Comparison of ENCODE assay signal across 1 cellular context in genomic region chr6:142845624-142846458, GRCh38.
TF ChIP-seq lines count a peak whose summit lies in the region.

No MANE protein-coding gene starts in this region.

TF ChIP-seq in HepG2, 621 proteins besides CTCF, POLR2A, EP300 and RAD21 (continued from another document and continues in another):
- TF ChIP-seq, protein P1, sequence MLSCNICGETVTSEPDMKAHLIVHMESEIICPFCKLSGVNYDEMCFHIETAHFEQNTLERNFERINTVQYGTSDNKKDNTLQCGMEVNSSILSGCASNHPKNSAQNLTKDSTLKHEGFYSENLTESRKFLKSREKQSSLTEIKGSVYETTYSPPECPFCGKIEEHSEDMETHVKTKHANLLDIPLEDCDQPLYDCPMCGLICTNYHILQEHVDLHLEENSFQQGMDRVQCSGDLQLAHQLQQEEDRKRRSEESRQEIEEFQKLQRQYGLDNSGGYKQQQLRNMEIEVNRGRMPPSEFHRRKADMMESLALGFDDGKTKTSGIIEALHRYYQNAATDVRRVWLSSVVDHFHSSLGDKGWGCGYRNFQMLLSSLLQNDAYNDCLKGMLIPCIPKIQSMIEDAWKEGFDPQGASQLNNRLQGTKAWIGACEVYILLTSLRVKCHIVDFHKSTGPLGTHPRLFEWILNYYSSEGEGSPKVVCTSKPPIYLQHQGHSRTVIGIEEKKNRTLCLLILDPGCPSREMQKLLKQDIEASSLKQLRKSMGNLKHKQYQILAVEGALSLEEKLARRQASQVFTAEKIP (CRISPR knock-in tag; IDR thresholded peaks at IDR 0.05; ENCODE audit: borderline replicate concordance): no peak
- TF ChIP-seq, protein P2, sequence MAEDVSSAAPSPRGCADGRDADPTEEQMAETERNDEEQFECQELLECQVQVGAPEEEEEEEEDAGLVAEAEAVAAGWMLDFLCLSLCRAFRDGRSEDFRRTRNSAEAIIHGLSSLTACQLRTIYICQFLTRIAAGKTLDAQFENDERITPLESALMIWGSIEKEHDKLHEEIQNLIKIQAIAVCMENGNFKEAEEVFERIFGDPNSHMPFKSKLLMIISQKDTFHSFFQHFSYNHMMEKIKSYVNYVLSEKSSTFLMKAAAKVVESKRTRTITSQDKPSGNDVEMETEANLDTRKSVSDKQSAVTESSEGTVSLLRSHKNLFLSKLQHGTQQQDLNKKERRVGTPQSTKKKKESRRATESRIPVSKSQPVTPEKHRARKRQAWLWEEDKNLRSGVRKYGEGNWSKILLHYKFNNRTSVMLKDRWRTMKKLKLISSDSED (CRISPR knock-in tag; IDR thresholded peaks at IDR 0.05): no peak
- TF ChIP-seq AHR (CRISPR knock-in tag; IDR thresholded peaks at IDR 0.05): peak; percentile 93; the same call in 1 of the 2 replicates
- no peak for TF ChIP-seq ZNF446 (CRISPR knock-in tag; IDR thresholded peaks at IDR 0.05)
- no peak for TF ChIP-seq MBNL3 (CRISPR knock-in tag; conservative IDR thresholded peaks at IDR 0.05)
- TF ChIP-seq TBX2 (CRISPR knock-in tag; IDR thresholded peaks at IDR 0.05; ENCODE audit: borderline replicate concordance): peak; percentile 98
- 0 out of 2 replicates have a peak, but pooled peaks have one; percentile 11 for TF ChIP-seq ATF1 (CRISPR knock-in tag; IDR thresholded peaks at IDR 0.05)
- no peak for TF ChIP-seq CENPT (CRISPR knock-in tag; IDR thresholded peaks at IDR 0.05; ENCODE audit: low read depth)
- TF ChIP-seq, protein P3, sequence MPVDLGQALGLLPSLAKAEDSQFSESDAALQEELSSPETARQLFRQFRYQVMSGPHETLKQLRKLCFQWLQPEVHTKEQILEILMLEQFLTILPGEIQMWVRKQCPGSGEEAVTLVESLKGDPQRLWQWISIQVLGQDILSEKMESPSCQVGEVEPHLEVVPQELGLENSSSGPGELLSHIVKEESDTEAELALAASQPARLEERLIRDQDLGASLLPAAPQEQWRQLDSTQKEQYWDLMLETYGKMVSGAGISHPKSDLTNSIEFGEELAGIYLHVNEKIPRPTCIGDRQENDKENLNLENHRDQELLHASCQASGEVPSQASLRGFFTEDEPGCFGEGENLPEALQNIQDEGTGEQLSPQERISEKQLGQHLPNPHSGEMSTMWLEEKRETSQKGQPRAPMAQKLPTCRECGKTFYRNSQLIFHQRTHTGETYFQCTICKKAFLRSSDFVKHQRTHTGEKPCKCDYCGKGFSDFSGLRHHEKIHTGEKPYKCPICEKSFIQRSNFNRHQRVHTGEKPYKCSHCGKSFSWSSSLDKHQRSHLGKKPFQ (CRISPR knock-in tag; IDR thresholded peaks at IDR 0.05; ENCODE audit: insufficient replicate concordance): no peak
- TF ChIP-seq MBD4 (IDR thresholded peaks at IDR 0.05; ENCODE audit: borderline replicate concordance, low read length): no peak
- TF ChIP-seq SMAD9 (CRISPR knock-in tag; IDR thresholded peaks at IDR 0.05): no peak; the same call in 1 of the 2 replicates
- TF ChIP-seq SIX4 (CRISPR knock-in tag; IDR thresholded peaks at IDR 0.05): peak; percentile 70
- TF ChIP-seq RCOR2 (CRISPR knock-in tag; IDR thresholded peaks at IDR 0.05): peak; percentile 96
- TF ChIP-seq RXRA (CRISPR knock-in tag; IDR thresholded peaks at IDR 0.05): peak; percentile 98
- no peak for TF ChIP-seq ZBTB3 (CRISPR knock-in tag; IDR thresholded peaks at IDR 0.05; ENCODE audit: borderline replicate concordance, low read depth)
- TF ChIP-seq KLF6 (CRISPR knock-in tag; IDR thresholded peaks at IDR 0.05): peak; percentile 84; the same call in 1 of the 2 replicates
- TF ChIP-seq CHD2 (IDR thresholded peaks at IDR 0.05; ENCODE audit: low read depth, low read length): no peak
- peak; percentile 67; the same call in 1 of the 2 replicates for TF ChIP-seq MTERF4 (CRISPR knock-in tag; IDR thresholded peaks at IDR 0.05)
- TF ChIP-seq RFXAP (CRISPR knock-in tag; IDR thresholded peaks at IDR 0.05; ENCODE audit: borderline replicate concordance): peak; percentile 77; the same call in 1 of the 2 replicates
- TF ChIP-seq HBP1 (CRISPR knock-in tag; IDR thresholded peaks at IDR 0.05; ENCODE audit: low read depth): peak; percentile 41; the same call in 1 of the 2 replicates
- TF ChIP-seq, protein P4, sequence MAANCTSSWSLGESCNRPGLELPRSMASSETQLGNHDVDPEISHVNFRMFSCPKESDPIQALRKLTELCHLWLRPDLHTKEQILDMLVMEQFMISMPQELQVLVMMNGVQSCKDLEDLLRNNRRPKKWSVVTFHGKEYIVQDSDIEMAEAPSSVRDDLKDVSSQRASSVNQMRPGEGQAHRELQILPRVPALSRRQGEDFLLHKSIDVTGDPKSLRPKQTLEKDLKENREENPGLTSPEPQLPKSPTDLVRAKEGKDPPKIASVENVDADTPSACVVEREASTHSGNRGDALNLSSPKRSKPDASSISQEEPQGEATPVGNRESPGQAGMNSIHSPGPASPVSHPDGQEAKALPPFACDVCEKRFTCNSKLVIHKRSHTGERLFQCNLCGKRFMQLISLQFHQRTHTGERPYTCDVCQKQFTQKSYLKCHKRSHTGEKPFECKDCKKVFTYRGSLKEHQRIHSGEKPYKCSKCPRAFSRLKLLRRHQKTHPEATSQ (CRISPR knock-in tag; IDR thresholded peaks at IDR 0.05; ENCODE audit: borderline replicate concordance): peak; percentile 95; the same call in 1 of the 2 replicates
- TF ChIP-seq ZNF83 (CRISPR knock-in tag; IDR thresholded peaks at IDR 0.05; ENCODE audit: borderline replicate concordance): no peak
- no peak for TF ChIP-seq CHCHD3 (CRISPR knock-in tag; IDR thresholded peaks at IDR 0.05)
- no peak for TF ChIP-seq MTA3 (CRISPR knock-in tag; IDR thresholded peaks at IDR 0.05)
- TF ChIP-seq, protein P5, sequence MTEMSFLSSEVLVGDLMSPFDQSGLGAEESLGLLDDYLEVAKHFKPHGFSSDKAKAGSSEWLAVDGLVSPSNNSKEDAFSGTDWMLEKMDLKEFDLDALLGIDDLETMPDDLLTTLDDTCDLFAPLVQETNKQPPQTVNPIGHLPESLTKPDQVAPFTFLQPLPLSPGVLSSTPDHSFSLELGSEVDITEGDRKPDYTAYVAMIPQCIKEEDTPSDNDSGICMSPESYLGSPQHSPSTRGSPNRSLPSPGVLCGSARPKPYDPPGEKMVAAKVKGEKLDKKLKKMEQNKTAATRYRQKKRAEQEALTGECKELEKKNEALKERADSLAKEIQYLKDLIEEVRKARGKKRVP (CRISPR knock-in tag; IDR thresholded peaks at IDR 0.05): peak in 1 of 2 experiments; percentile 57; a peak in 1 of 4 replicates
- no peak for TF ChIP-seq MTF2 (CRISPR knock-in tag; IDR thresholded peaks at IDR 0.05; ENCODE audit: borderline replicate concordance)
- TF ChIP-seq HOXA5 (CRISPR knock-in tag; IDR thresholded peaks at IDR 0.05): 0 out of 2 replicates have a peak, but pooled peaks have one; percentile 14
- TF ChIP-seq HMG20A (CRISPR knock-in tag; IDR thresholded peaks at IDR 0.05; ENCODE audit: borderline replicate concordance): peak; percentile 94
- TF ChIP-seq DMAP1 (CRISPR knock-in tag; IDR thresholded peaks at IDR 0.05): peak; percentile 85; the same call in 1 of the 2 replicates
- TF ChIP-seq ZNF574 (CRISPR knock-in tag; IDR thresholded peaks at IDR 0.05): peak; percentile 90
- TF ChIP-seq RELA (CRISPR knock-in tag; IDR thresholded peaks at IDR 0.05): no peak
- peak; percentile 85; the same call in 1 of the 2 replicates for TF ChIP-seq POGK (CRISPR knock-in tag; conservative IDR thresholded peaks at IDR 0.05)
- TF ChIP-seq KAT7 (CRISPR knock-in tag; IDR thresholded peaks at IDR 0.05; ENCODE audit: borderline replicate concordance): peak; percentile 98
- no peak for TF ChIP-seq SYNCRIP (IDR thresholded peaks at IDR 0.05; ENCODE audit: insufficient read depth, low read depth, low read length)
- no peak for TF ChIP-seq JUND (CRISPR knock-in tag; IDR thresholded peaks at IDR 0.05)
- peak; percentile 98 for TF ChIP-seq HDAC2 (CRISPR knock-in tag; IDR thresholded peaks at IDR 0.05)
- TF ChIP-seq SP5 (CRISPR knock-in tag; IDR thresholded peaks at IDR 0.05; ENCODE audit: borderline replicate concordance, low read depth): peak; percentile 69
- no peak for TF ChIP-seq GPN1 (CRISPR knock-in tag; IDR thresholded peaks at IDR 0.05; ENCODE audit: borderline replicate concordance)
- TF ChIP-seq DPF2 (CRISPR knock-in tag; IDR thresholded peaks at IDR 0.05; ENCODE audit: borderline replicate concordance, low read depth): peak; percentile 95
- TF ChIP-seq ZNF660 (CRISPR knock-in tag; IDR thresholded peaks at IDR 0.05; ENCODE audit: borderline replicate concordance, low read depth): no peak
- peak; percentile 87 for TF ChIP-seq NFATC3 (CRISPR knock-in tag; IDR thresholded peaks at IDR 0.05)
- no peak for TF ChIP-seq MED13 (CRISPR knock-in tag; IDR thresholded peaks at IDR 0.05)
- no peak for TF ChIP-seq ZNF513 (CRISPR knock-in tag; conservative IDR thresholded peaks at IDR 0.05)
